Comparison of ENCODE assay signal across 8 cellular contexts in genomic region chrX:154018518-154019060, GRCh38. TPM values are rescaled to one million over a fixed set of nuclear protein-coding genes. Genes with fewer than 3 reads are reported as not detected.
DNase-seq lines count a peak whose midpoint lies in the region; ATAC-seq and TF ChIP-seq lines count a peak whose summit lies in the region.

No MANE protein-coding gene starts in this region.

- H3K9me2 ChIP-seq in DOHH2 (replicated peaks; ENCODE audit: control insufficient read depth, low read length), result no peaks in the 10 kb centered on the region
- H3K9me2 ChIP-seq in PC-9 (ENCODE audit: insufficient read depth), result no peaks in the 10 kb centered on the region

- H3F3A ChIP-seq in DOHH2 (ENCODE audit: control insufficient read depth, insufficient read depth) (no peaks in the 10 kb centered on the region), PC-9 (ENCODE audit: insufficient read depth, low read depth) (peaks cover 5% of the 10 kb centered on the region; the same call in 1 of the 2 replicates)

- peaks cover 16% of the 10 kb centered on the region for H3K4me1 ChIP-seq in DOHH2 (ENCODE audit: control insufficient read depth, low read length)
- peaks cover 8% of the 10 kb centered on the region; the same call in 1 of the 2 replicates for H3K4me1 ChIP-seq in PC-9 (replicated peaks; ENCODE audit: insufficient read depth)
- H3K4me1 ChIP-seq in endodermal cell (ENCODE audit: control insufficient read depth, insufficient read depth, low read length), result no peaks in the 10 kb centered on the region
- H3K4me1 ChIP-seq in parathyroid adenoma, result peaks cover 4% of the 10 kb centered on the region

- H3K27me3 Mint-ChIP-seq in endodermal cell (ENCODE audit: insufficient read depth), result peaks cover 3% of the 10 kb centered on the region

- H3K4me1 Mint-ChIP-seq in endodermal cell, result peaks cover 18% of the 10 kb centered on the region

- BruUV-seq in PC-9 (replicated peaks; lab: Mats Ljungman, UMichigan), result TSS peak; percentile 33

- intact Hi-C loops in PC-9 (cut with micrococcal nuclease; ENCODE audit: unreplicated experiment), result no loop called here

- no peak for TF ChIP-seq CTCF in DOHH2 (IDR thresholded peaks at IDR 0.05; ENCODE audit: low read depth, low read length, poor library complexity, severe bottlenecking)
- no peak for TF ChIP-seq CTCF in PC-9 (conservative IDR thresholded peaks at IDR 0.05)
- no peak for TF ChIP-seq CTCF in endodermal cell (conservative IDR thresholded peaks at IDR 0.05)
- no peak for TF ChIP-seq CTCF in parathyroid adenoma (IDR thresholded peaks at IDR 0.05)

- WGBS in endodermal cell (ENCODE audit: insufficient coverage in 1 of 2, insufficient read length in 1 of 2), 2 experiments, result 80 to 90% methylated on average over 1 to 14 of the region's 15 CpGs

- CTCF ChIA-PET in PC-9 (lab: Charles Lee), result no interaction called here

- POLR2A ChIA-PET in PC-9 (lab: Charles Lee; ENCODE audit: unreplicated experiment), result interaction anchor here (0.6 kb wide), 1 partner anchor 378 kb away, joined by 4 read pairs; no protein-coding TSS in a partner anchor

- H3K27ac ChIP-seq in DOHH2 (ENCODE audit: low read depth, low read length), result peak overlapping the region; percentile 57
- 0 out of 2 replicates have a peak overlapping the region, but pooled peaks have one; percentile 19 for H3K27ac ChIP-seq in PC-9
- H3K27ac ChIP-seq in endodermal cell (ENCODE audit: low read depth, low read length), result no peak overlapping the region
- no peak overlapping the region for H3K27ac ChIP-seq in parathyroid adenoma

- DNase-seq in PC-9 (no peak), endodermal cell (no peak), LoVo (ENCODE audit: low spot score) (no peak), HuH-7.5 (ENCODE audit: low spot score) (no peak), dedifferentiated amniotic fluid mesenchymal stem cell (ENCODE audit: extremely low spot score) (no peak)

- no peaks in the 10 kb centered on the region for H4K20me1 ChIP-seq in DOHH2 (ENCODE audit: control insufficient read depth, insufficient read depth, low read depth, low read length)
- no peaks in the 10 kb centered on the region for H4K20me1 ChIP-seq in PC-9 (ENCODE audit: insufficient read depth)

- ATAC-seq in HG03196 (IDR thresholded peaks at IDR 0.05; ENCODE audit: unreplicated experiment), result no peak

- H3K9ac ChIP-seq in endodermal cell (ENCODE audit: extremely low read depth, low read length, poor library complexity, severe bottlenecking) (no peak overlapping the region), parathyroid adenoma (no peak overlapping the region)

- H3K79me2 ChIP-seq in DOHH2 (ENCODE audit: control insufficient read depth, low read length) (peaks cover 37% of the 10 kb centered on the region), PC-9 (ENCODE audit: low read depth) (peaks cover 29% of the 10 kb centered on the region), parathyroid adenoma (no peaks in the 10 kb centered on the region)

- H3K27me3 ChIP-seq in DOHH2 (ENCODE audit: control insufficient read depth, low read length) (peaks cover 3% of the 10 kb centered on the region; the same call in 1 of the 2 replicates), PC-9 (ENCODE audit: insufficient read depth, low read depth) (no peaks in the 10 kb centered on the region), endodermal cell (ENCODE audit: control insufficient read depth, insufficient read depth, low read length, poor library complexity, severe bottlenecking) (no peaks in the 10 kb centered on the region), parathyroid adenoma (ENCODE audit: control insufficient read depth, insufficient read depth, low read length) (no peaks in the 10 kb centered on the region)

- peak overlapping the region; percentile 82 for H3K4me3 ChIP-seq in DOHH2 (ENCODE audit: low read length)
- peak overlapping the region; percentile 78 for H3K4me3 ChIP-seq in PC-9
- no peak overlapping the region for H3K4me3 ChIP-seq in endodermal cell (ENCODE audit: low read length)
- H3K4me3 ChIP-seq in parathyroid adenoma (ENCODE audit: low read depth, low read length), result peak overlapping the region; percentile 42

- peak overlapping the region; percentile 68 for H3K4me2 ChIP-seq in DOHH2 (ENCODE audit: low read length)
- peak overlapping the region; percentile 82 for H3K4me2 ChIP-seq in PC-9
- H3K4me2 ChIP-seq in parathyroid adenoma (ENCODE audit: low read length), result peak overlapping the region; percentile 59

- peak overlapping the region; percentile 82 for H3K27ac Mint-ChIP-seq in endodermal cell

- no peaks in the 10 kb centered on the region for H3K9me3 ChIP-seq in DOHH2 (ENCODE audit: control insufficient read depth, insufficient read depth, low read length)
- H3K9me3 ChIP-seq in PC-9 (ENCODE audit: insufficient read depth, low read depth), result no peaks in the 10 kb centered on the region
- H3K9me3 ChIP-seq in endodermal cell (ENCODE audit: control insufficient read depth, low read length), result no peaks in the 10 kb centered on the region
- no peaks in the 10 kb centered on the region for H3K9me3 ChIP-seq in parathyroid adenoma (ENCODE audit: control insufficient read depth, low read length)

- H3K36me3 ChIP-seq in DOHH2 (ENCODE audit: control insufficient read depth, low read length) (peaks cover 38% of the 10 kb centered on the region), PC-9 (ENCODE audit: low read depth) (no peaks in the 10 kb centered on the region), endodermal cell (ENCODE audit: control insufficient read depth, insufficient read depth, low read length) (no peaks in the 10 kb centered on the region), parathyroid adenoma (ENCODE audit: control insufficient read depth, insufficient read depth, low read length) (no peaks in the 10 kb centered on the region)

- peak overlapping the region; percentile 64 for H3K4me3 Mint-ChIP-seq in endodermal cell

- H3K9me3 Mint-ChIP-seq in endodermal cell, result peaks cover 64% of the 10 kb centered on the region

- H2AFZ ChIP-seq in PC-9 (no peak overlapping the region), parathyroid adenoma (peak overlapping the region; percentile 50)

- H3K36me3 Mint-ChIP-seq in endodermal cell (ENCODE audit: low read depth), result peaks cover 11% of the 10 kb centered on the region

RNA-seq across cellular contexts. Expression of gene IRAK1, which starts 1.1 kb away (rescaled TPM):
- total RNA-seq in PC-9 (2021) (317 and 364 TPM in 2 replicates), endodermal cell (10 to 100 TPM; 61.1 to 73.9 TPM)
- 41.3 TPM for polyA plus RNA-seq in endodermal cell (2013, experiment 1 of 2)
- polyA plus RNA-seq in endodermal cell (2013, experiment 2 of 2), result 36.5 TPM

RNA-seq across cellular contexts. Expression of gene TMEM187, which starts 46.0 kb away (rescaled TPM):
- total RNA-seq in PC-9 (2021) (20.1 and 30.8 TPM in 2 replicates), endodermal cell (1 to 10 TPM; 4.8 to 8.1 TPM)
- polyA plus RNA-seq in endodermal cell (2013, experiment 1 of 2), result 4.8 TPM
- polyA plus RNA-seq in endodermal cell (2013, experiment 2 of 2), result 5.3 TPM

RNA-seq across cellular contexts. Expression of gene HCFC1, which starts 47.0 kb away (rescaled TPM):
- total RNA-seq in PC-9 (2021), result 67.1 and 79.9 TPM in 2 replicates
- 100 to 1,000 TPM in 1 of 2 donors, 10 to 100 TPM in 1; 93.4 to 112 TPM for total RNA-seq in endodermal cell
- polyA plus RNA-seq in endodermal cell (2013, experiment 1 of 2), result 60.4 TPM
- 63.4 TPM for polyA plus RNA-seq in endodermal cell (2013, experiment 2 of 2)

Comparison
In these comparisons a context has a peak if more than half of its experiments do, and no peak if none do; other contexts are left out.
1. H3K27ac ChIP-seq: peak in DOHH2 (single experiment) and PC-9 (single experiment); none in endodermal cell (single experiment) and parathyroid adenoma (single experiment).
2. Peak in every context shown above with its lines, with median percentiles within 50 percentile points of each other: H3K4me2 ChIP-seq.